ENCODE assay signal across 9 cellular contexts in the genomic region with DNA sequence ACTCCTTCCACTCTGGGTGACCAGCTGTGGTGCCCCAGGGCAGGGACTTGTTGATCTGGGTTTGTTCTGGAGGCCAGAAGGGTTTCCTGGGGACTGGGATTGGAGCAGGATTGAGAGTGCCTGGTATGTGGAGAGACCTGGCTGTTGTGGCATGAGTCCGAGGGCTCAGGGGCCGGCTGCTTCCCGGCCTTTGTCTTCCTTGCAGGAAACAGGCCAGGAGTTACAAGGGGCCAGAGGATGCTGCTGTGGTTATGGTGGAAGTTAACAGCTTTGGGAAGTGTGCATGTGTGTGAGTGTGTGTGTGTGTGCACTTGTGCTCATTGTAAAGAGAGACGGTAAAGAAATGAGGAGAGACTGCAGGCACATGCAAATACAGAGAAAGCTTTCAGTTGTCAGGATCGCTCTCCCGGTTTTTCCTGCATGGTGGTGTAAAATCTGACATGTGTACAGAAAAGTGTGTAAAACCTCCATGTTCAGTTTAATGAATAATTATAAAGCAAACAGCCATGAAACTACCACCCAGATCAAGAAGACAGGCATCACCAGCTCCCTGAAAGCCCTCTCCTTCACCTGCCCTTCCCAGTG. TPM values are rescaled to one million over a fixed set of nuclear protein-coding genes. Genes with fewer than 3 reads are reported as not detected.
DNase-seq lines count a peak whose midpoint lies in the region; ATAC-seq and TF ChIP-seq lines count a peak whose summit lies in the region.
"Had no signal": no experiment of that assay in that cellular context is flagged by ENCODE, and none has a peak within 500 bp of the region (broad histone marks: within the 10 kb centered on the region; RNA-seq: fewer than 3 reads in every experiment).

No MANE protein-coding gene starts in this region.

- no peak for DNase-seq in NT2/D1 (ENCODE audit: low read depth, low spot score)
- DNase-seq in medulla oblongata (ENCODE audit: extremely low spot score): peak; percentile 28
- DNase-seq in thyroid gland: peak; percentile 62 to 68
- DNase-seq in NCI-H128 (lab: John Stamatoyannopoulos, UW; ENCODE audit: unreplicated experiment): no peak
- DNase-seq in cerebellum (ENCODE audit: low spot score): no peak
- no peak for DNase-seq in stimulated activated naive CD4-positive, alpha-beta T cell treated with Interleukin-2 at 50 U/mL for 16 hours (lab: John Stamatoyannopoulos, UW)
- DNase-seq: activated B cell treated with CpG ODN at 0.5 μM for 24 hours had no signal

- no peak for TF ChIP-seq POLR2A in thyroid gland (IDR thresholded peaks at IDR 0.05)

- H3K36me3 ChIP-seq in NT2/D1 (ENCODE audit: insufficient read depth, insufficient read length, low read length) (peaks cover 10% of the 10 kb centered on the region), endocrine pancreas (ENCODE audit: control insufficient read depth, insufficient read depth, low read length) (no peaks in the 10 kb centered on the region), thyroid gland (no peaks in the 10 kb centered on the region)

- peaks cover 20% of the 10 kb centered on the region for H3K4me1 ChIP-seq in NT2/D1 (ENCODE audit: insufficient read depth, insufficient read length)
- H3K4me1 ChIP-seq in endocrine pancreas (ENCODE audit: control insufficient read depth, insufficient read depth, low read length): peaks cover 4% of the 10 kb centered on the region
- peaks cover 31 to 40% of the 10 kb centered on the region in 2 donors for H3K4me1 ChIP-seq in thyroid gland

- peak overlapping the region; percentile 80 to 81 (median 80) for H3K27ac ChIP-seq in thyroid gland

- intact Hi-C loops in thyroid gland (cut with DNase I): no loop called here

- WGBS in thyroid gland, 2 donors: 17 to 24% methylated on average over 6 of the region's 6 CpGs

- TF ChIP-seq CTCF in thyroid gland (IDR thresholded peaks at IDR 0.05): no peak

- H3K4me3 ChIP-seq in NT2/D1 (ENCODE audit: insufficient read length, low read depth): no peak overlapping the region
- H3K4me3 ChIP-seq in endocrine pancreas (ENCODE audit: control insufficient read depth, insufficient read depth, low read length): peak overlapping the region; percentile 43
- no peak overlapping the region for H3K4me3 ChIP-seq in thyroid gland (replicated peaks in 1 of 3)

- peaks cover 6% of the 10 kb centered on the region; the same call in 1 of the 2 replicates for H3K9me3 ChIP-seq in NT2/D1 (ENCODE audit: insufficient read depth, low read length)
- H3K9me3 ChIP-seq in endocrine pancreas (ENCODE audit: control insufficient read depth, low read length): no peaks in the 10 kb centered on the region
- no peaks in the 10 kb centered on the region for H3K9me3 ChIP-seq in thyroid gland

- H3K9ac ChIP-seq in NT2/D1 (ENCODE audit: insufficient read length, low read depth) (peak overlapping the region; percentile 21), endocrine pancreas (ENCODE audit: control insufficient read depth, insufficient read depth, low read length) (peak overlapping the region; percentile 30)

- H3K27me3 ChIP-seq in NT2/D1 (ENCODE audit: insufficient read depth, insufficient read length): no peaks in the 10 kb centered on the region
- H3K27me3 ChIP-seq in endocrine pancreas (ENCODE audit: control insufficient read depth, insufficient read depth, low read length): no peaks in the 10 kb centered on the region
- no peaks in the 10 kb centered on the region for H3K27me3 ChIP-seq in thyroid gland

- no peak for ATAC-seq in GM21528 (IDR thresholded peaks at IDR 0.05; ENCODE audit: low FRiP score, unreplicated experiment)

RNA-seq across cellular contexts. Expression of a gene that starts 19.0 kb away (rescaled TPM):
- total RNA-seq in thyroid gland (10 to 100 TPM; 12.4 to 24.9 (median 23.2) TPM), cerebellum (4.5 TPM)

RNA-seq across cellular contexts. Expression of a gene that starts 52.2 kb away (rescaled TPM):
- under 1 TPM in 3 of 4 donors, not detected in 1; 0.45 to 0.81 (median 0.78) TPM for total RNA-seq in thyroid gland
- total RNA-seq in cerebellum: not detected
- total RNA-seq: activated B cell treated with CpG ODN at 0.5 μM for 24 hours had no signal

RNA-seq across cellular contexts. Expression of a gene that starts 59.5 kb away (rescaled TPM):
- not detected for total RNA-seq in thyroid gland
- total RNA-seq in cerebellum: not detected
- total RNA-seq: activated B cell treated with CpG ODN at 0.5 μM for 24 hours had no signal

Comparison
In these comparisons a context has a peak if more than half of its experiments do, and no peak if none do; other contexts are left out.
1. DNase-seq: peak in medulla oblongata (single experiment) and thyroid gland (2 of 2); none in NT2/D1 (single experiment), NCI-H128 (single experiment), cerebellum (single experiment) and stimulated activated naive CD4-positive, alpha-beta T cell treated with Interleukin-2 at 50 U/mL for 16 hours (single experiment).